Comparison of ENCODE assay signal across 31 cellular contexts in the genomic region with DNA sequence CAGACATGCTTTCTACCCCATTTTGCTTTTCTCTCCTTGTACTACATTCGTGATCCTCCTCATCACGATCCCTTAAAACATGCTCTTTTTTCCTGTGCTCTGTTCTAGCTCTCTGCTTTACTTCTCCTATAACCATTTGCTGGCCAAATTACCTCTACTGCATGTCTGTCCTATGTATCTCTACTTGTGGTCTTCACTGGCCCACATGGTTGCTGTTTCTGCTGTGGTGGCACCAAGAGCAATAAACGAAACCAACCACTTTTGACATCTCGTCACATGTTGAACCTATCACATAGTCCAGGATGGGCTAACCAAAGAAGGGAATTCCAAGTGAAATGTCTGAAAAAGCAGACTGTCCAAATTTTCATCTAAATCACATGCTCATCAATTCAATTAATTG.
"Had no signal": no experiment of that assay in that cellular context is flagged by ENCODE, and none has a peak within 500 bp of the region (broad histone marks: within the 10 kb centered on the region; RNA-seq: fewer than 3 reads in every experiment).

No MANE protein-coding gene starts in this region.

- FAIRE-seq: astrocyte, colon had no signal

- H3K9me3 ChIP-seq: esophagus muscularis mucosa, gastrocnemius medialis, heart right ventricle had no signal

- DNase-seq: activated CD4-positive, alpha-beta T cell treated with anti-CD3 and anti-CD28 coated beads for 48 hours; activated CD4-positive, alpha-beta T cell treated with anti-CD3 and anti-CD28 coated beads, Interleukin-2, amount 50 U/mL, for 1 hour; activated CD4-positive, alpha-beta T cell treated with anti-CD3 and anti-CD28 coated beads, Interleukin-2, amount 50 U/mL, for 48 hours; activated CD8-positive, alpha-beta memory T cell treated with anti-CD3 and anti-CD28 coated beads for 24 hours; activated CD8-positive, alpha-beta T cell treated with anti-CD3 and anti-CD28 coated beads for 36 hours; activated effector memory CD4-positive, alpha-beta T cell treated with Interleukin-2 at 50 U/mL for 16 hours; activated gamma-delta T cell treated with Interleukin-2 at 50 U/mL for 16 hours; activated naive CD4-positive, alpha-beta T cell treated with anti-CD3 and anti-CD28 coated beads, Interleukin-2, amount 50 U/mL, for 16 hours; activated naive CD4-positive, alpha-beta T cell treated with Interleukin-2 at 50 U/mL for 16 hours; activated T-cell treated with anti-CD3 and anti-CD28 coated beads, Interleukin-2, amount 50 U/mL, for 4 hours; amniotic stem cell; anterior cingulate cortex; brain microvascular endothelial cell; caudate nucleus; cortex of kidney; dermis blood vessel endothelial cell; effector CD4-positive, alpha-beta T cell; effector memory CD8-positive, alpha-beta T cell; erythroblast; foreskin keratinocyte; gastrocnemius medialis; heart right ventricle; T-helper 1 cell; T-helper 17 cell; T1000 had no signal

- H3K9me3 Mint-ChIP-seq: activated CD8-positive, alpha-beta T cell treated with anti-CD3 and anti-CD28 coated beads for 36 hours; activated T-cell treated with anti-CD3 and anti-CD28 coated beads, Interleukin-2, amount 50 U/mL, for 4 hours; activated T-helper 17 cell treated with anti-CD3 and anti-CD28 coated beads, Interleukin-2, amount 50 U/mL, for 72 hours; effector memory CD8-positive, alpha-beta T cell; T-helper 2 cell treated with Interferon-gamma antibody and Interleukin-4, amounts not matched to agents 5 μg/mL and 100 μg/mL, for 36 hours had no signal

- H3K27me3 ChIP-seq: brain microvascular endothelial cell, esophagus muscularis mucosa, foreskin keratinocyte, gastrocnemius medialis had no signal

- H3K27me3 Mint-ChIP-seq: effector memory CD8-positive, alpha-beta T cell had no signal

- H3K4me1 Mint-ChIP-seq: activated T-helper 17 cell treated with anti-CD3 and anti-CD28 coated beads, Interleukin-2, amount 50 U/mL, for 72 hours had no signal

- H3K36me3 Mint-ChIP-seq: activated naive CD8-positive, alpha-beta T cell had no signal

- H3K36me3 ChIP-seq: brain microvascular endothelial cell, esophagus muscularis mucosa, gastrocnemius medialis, heart right ventricle had no signal

- H3K27ac ChIP-seq: brain microvascular endothelial cell, esophagus muscularis mucosa, foreskin keratinocyte, gastrocnemius medialis, heart right ventricle had no signal

- ATAC-seq: activated CD8-positive, alpha-beta T cell treated with anti-CD3 and anti-CD28 coated beads for 36 hours; activated T-cell treated with anti-CD3 and anti-CD28 coated beads, Interleukin-2, amount 50 U/mL, for 4 hours; activated T-helper 17 cell treated with anti-CD3 and anti-CD28 coated beads, Interleukin-2, amount 50 U/mL, for 72 hours; effector memory CD8-positive, alpha-beta T cell; foreskin keratinocyte; gastrocnemius medialis; heart right ventricle; T-helper 17 cell had no signal

- H3K27ac Mint-ChIP-seq: activated CD8-positive, alpha-beta T cell treated with anti-CD3 and anti-CD28 coated beads for 36 hours; activated naive CD8-positive, alpha-beta T cell; activated T-helper 17 cell treated with anti-CD3 and anti-CD28 coated beads, Interleukin-2, amount 50 U/mL, for 72 hours; effector memory CD8-positive, alpha-beta T cell; T-helper 17 cell; T-helper 2 cell treated with Interferon-gamma antibody and Interleukin-4, amounts not matched to agents 5 μg/mL and 100 μg/mL, for 36 hours had no signal

- H3K4me3 ChIP-seq: esophagus muscularis mucosa, gastrocnemius medialis, heart right ventricle had no signal

- H3K4me3 Mint-ChIP-seq: activated CD8-positive, alpha-beta T cell treated with anti-CD3 and anti-CD28 coated beads for 36 hours; activated naive CD8-positive, alpha-beta T cell; activated T-cell treated with anti-CD3 and anti-CD28 coated beads, Interleukin-2, amount 50 U/mL, for 4 hours; activated T-helper 17 cell treated with anti-CD3 and anti-CD28 coated beads, Interleukin-2, amount 50 U/mL, for 72 hours; effector memory CD8-positive, alpha-beta T cell; T-helper 17 cell; T-helper 2 cell treated with Interferon-gamma antibody and Interleukin-4, amounts not matched to agents 5 μg/mL and 100 μg/mL, for 36 hours had no signal

- H3K4me1 ChIP-seq: esophagus muscularis mucosa, foreskin keratinocyte, gastrocnemius medialis, heart right ventricle had no signal
